In genomic region chr1:116350097-116350645, GRCh38 we compare ENCODE assay signal across 1 cellular context.
TF ChIP-seq lines count a peak whose summit lies in the region.

No MANE protein-coding gene starts in this region.

TF ChIP-seq in GM23338, 12 proteins besides CTCF, POLR2A, EP300 and RAD21 (continued from another document):
- TF ChIP-seq REST (IDR thresholded peaks at IDR 0.05; ENCODE audit: unreplicated experiment) = no peak
- TF ChIP-seq NANOG (IDR thresholded peaks at IDR 0.05; ENCODE audit: borderline replicate concordance) = no peak
